ENCODE assay signal across 8 cellular contexts in the genomic region with DNA sequence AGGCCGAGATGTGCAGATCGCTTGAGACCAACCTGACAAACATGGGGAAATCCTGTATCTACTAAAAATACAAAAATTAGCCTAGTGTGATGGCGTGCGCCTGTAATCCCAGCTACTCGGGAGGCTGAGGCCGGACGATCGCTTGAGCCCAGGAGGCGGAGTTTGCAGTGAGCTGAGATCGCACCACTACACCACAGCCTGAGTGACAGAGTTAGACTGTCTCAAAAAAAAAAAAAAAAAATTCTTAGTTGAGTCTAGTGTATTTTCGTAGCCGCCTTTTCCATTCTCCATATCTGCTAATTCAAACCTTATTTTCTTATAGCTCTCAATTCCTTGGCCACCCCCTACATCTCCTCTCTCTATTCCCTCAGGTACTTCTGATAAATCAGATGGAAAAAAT. TPM values are rescaled to one million over a fixed set of nuclear protein-coding genes. Genes with fewer than 3 reads are reported as not detected.
DNase-seq lines count a peak whose midpoint lies in the region; ATAC-seq and TF ChIP-seq lines count a peak whose summit lies in the region.

No MANE protein-coding gene starts in this region.

- H3K9me3 Mint-ChIP-seq in MCF 10A (ENCODE audit: unreplicated experiment): no peaks in the 10 kb centered on the region

- H3K4me1 Mint-ChIP-seq in MCF 10A (ENCODE audit: insufficient read depth, unreplicated experiment): peaks cover 25% of the 10 kb centered on the region

- H3K27me3 ChIP-seq in lung (ENCODE audit: control insufficient read depth, insufficient read depth): no peaks in the 10 kb centered on the region

- H3K9me3 ChIP-seq in SK-N-MC (ENCODE audit: low read depth, low read length) (no peaks in the 10 kb centered on the region), lung (ENCODE audit: control insufficient read depth in 2 of 2, insufficient read depth in 1 of 2, low read length in 1 of 2) (no peaks in the 10 kb centered on the region)

- CTCF ChIA-PET in HEK293T (lab: Yijun Ruan, JAX): interaction anchor here (1.0 kb wide), 1 partner anchor 19 kb away, joined by 4 read pairs; no protein-coding TSS in a partner anchor
- CTCF ChIA-PET in MCF 10A (lab: Yijun Ruan, JAX): interaction anchor here (0.6 to 1.1 kb wide), 4 partner anchors 43 to 1971 kb away, joined by 3 to 5 read pairs (median 3); no protein-coding TSS in a partner anchor

- WGBS in lung, 2 donors: 20 to 24% methylated on average over 12 of the region's 12 CpGs

- peaks cover 46% of the 10 kb centered on the region for H3K36me3 Mint-ChIP-seq in MCF 10A (ENCODE audit: insufficient read depth, unreplicated experiment)

- H3K27ac ChIP-seq in SK-N-MC (no peak overlapping the region), lung (ENCODE audit: low read depth in 1 of 2, low read length in 1 of 2) (peak overlapping the region in 1 of 2 donors; percentile 41)

- TF ChIP-seq CTCF in MCF 10A (IDR thresholded peaks at IDR 0.05; ENCODE audit: unreplicated experiment): no peak
- TF ChIP-seq CTCF in lung (IDR thresholded peaks at IDR 0.05; ENCODE audit: control extremely low read depth, extremely low read depth): no peak

- H3K9ac ChIP-seq in SK-N-MC (ENCODE audit: insufficient read length): peak overlapping the region; percentile 93

- DNase-seq in HEK293T (ENCODE audit: extremely low spot score) (no peak), SK-N-MC (ENCODE audit: low read depth, low spot score) (no peak), MCF 10A (ENCODE audit: unreplicated experiment) (peak; percentile 36), lung (ENCODE audit: low spot score) (no peak), HuH-7 (ENCODE audit: low spot score) (no peak), foreskin melanocyte (no peak)
- peak; percentile 57 for DNase-seq in stimulated activated naive CD8-positive, alpha-beta T cell treated with anti-CD3 and anti-CD28 coated beads, Interleukin-15, Interleukin-2, amounts not matched to agents 100 U/mL and 50 U/mL, for 24 hours

- no TSS peak for BruUV-seq in MCF 10A (replicated peaks; lab: Mats Ljungman, UMichigan)

- intact Hi-C loops in MCF 10A (cut with micrococcal nuclease): no loop called here

- H3K36me3 ChIP-seq in SK-N-MC (ENCODE audit: insufficient read depth, low read length): peaks cover 24% of the 10 kb centered on the region
- no peaks in the 10 kb centered on the region for H3K36me3 ChIP-seq in lung (ENCODE audit: control insufficient read depth in 2 of 2, insufficient read depth in 2 of 2, low read length in 2 of 2)

- no peaks in the 10 kb centered on the region for H3K27me3 Mint-ChIP-seq in MCF 10A (ENCODE audit: insufficient read depth, unreplicated experiment)

- peaks cover 18 to 31% of the 10 kb centered on the region in 2 donors for H3K4me1 ChIP-seq in lung (ENCODE audit: control insufficient read depth in 2 of 2, insufficient read depth in 2 of 2, low read length in 2 of 2)

- peak overlapping the region; percentile 97 for H3K4me3 Mint-ChIP-seq in MCF 10A (ENCODE audit: unreplicated experiment)

- H3K27ac Mint-ChIP-seq in MCF 10A (ENCODE audit: low read depth, unreplicated experiment): peak overlapping the region; percentile 97

- H3K4me3 ChIP-seq in SK-N-MC (peak overlapping the region; percentile 91), lung (peak overlapping the region; percentile 56)

- POLR2A ChIA-PET in HEK293T (lab: Yijun Ruan, JAX): interaction anchor here (0.7 to 4.0 kb wide), 6 partner anchors 10 to 122 kb away, joined by 3 to 46 read pairs (median 6); partner anchors contain the start of gene REST
- POLR2A ChIA-PET in MCF 10A (lab: Yijun Ruan, JAX): interaction anchor here (0.6 to 6.0 kb wide), 28 partner anchors 10 to 1033 kb away, joined by 3 to 165 read pairs (median 5); partner anchors contain the start of genes AASDH, PAICS, PPAT and REST

- ATAC-seq in lung (ENCODE audit: insufficient read depth, low FRiP score): no peak
- peak; percentile 30 for ATAC-seq in stimulated activated naive CD8-positive, alpha-beta T cell treated with anti-CD3 and anti-CD28 coated beads, Interleukin-15, Interleukin-2, amounts not matched to agents 100 U/mL and 50 U/mL, for 24 hours
- no peak for ATAC-seq in HG02610 (IDR thresholded peaks at IDR 0.05; ENCODE audit: unreplicated experiment)

TF ChIP-seq in HEK293T, 16 proteins besides CTCF, POLR2A, EP300 and RAD21:
- TF ChIP-seq, protein P1, sequence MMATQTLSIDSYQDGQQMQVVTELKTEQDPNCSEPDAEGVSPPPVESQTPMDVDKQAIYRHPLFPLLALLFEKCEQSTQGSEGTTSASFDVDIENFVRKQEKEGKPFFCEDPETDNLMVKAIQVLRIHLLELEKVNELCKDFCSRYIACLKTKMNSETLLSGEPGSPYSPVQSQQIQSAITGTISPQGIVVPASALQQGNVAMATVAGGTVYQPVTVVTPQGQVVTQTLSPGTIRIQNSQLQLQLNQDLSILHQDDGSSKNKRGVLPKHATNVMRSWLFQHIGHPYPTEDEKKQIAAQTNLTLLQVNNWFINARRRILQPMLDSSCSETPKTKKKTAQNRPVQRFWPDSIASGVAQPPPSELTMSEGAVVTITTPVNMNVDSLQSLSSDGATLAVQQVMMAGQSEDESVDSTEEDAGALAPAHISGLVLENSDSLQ (IDR thresholded peaks at IDR 0.05): peak; percentile 81
- TF ChIP-seq SUZ12 (IDR thresholded peaks at IDR 0.05): no peak
- no peak for TF ChIP-seq L3MBTL2 (conservative IDR thresholded peaks at IDR 0.05)

RNA-seq across cellular contexts. Expression of gene POLR2B, which starts 1.0 kb away (rescaled TPM):
- total RNA-seq in MCF 10A (2022) (101 and 126 TPM in 2 replicates), lung (100 to 1,000 TPM in 1 of 2 donors, 10 to 100 TPM in 1; 66.2 to 112 TPM)
- polyA plus RNA-seq in lung: 10 to 100 TPM; 23.4 to 39.4 TPM

RNA-seq across cellular contexts. Expression of gene NOA1, which starts 2.3 kb away (rescaled TPM):
- 17.1 and 23.2 TPM in 2 replicates for total RNA-seq in MCF 10A (2022)
- 10 to 100 TPM; 18.7 to 20.2 TPM for total RNA-seq in lung
- 10 to 100 TPM in 1 of 2 donors, 1 to 10 TPM in 1; 5.8 to 11.1 TPM for polyA plus RNA-seq in lung

Comparison
In these comparisons a context has a peak if more than half of its experiments do, and no peak if none do; other contexts are left out.
1. DNase-seq: peak in MCF 10A (single experiment) and stimulated activated naive CD8-positive, alpha-beta T cell treated with anti-CD3 and anti-CD28 coated beads, Interleukin-15, Interleukin-2, amounts not matched to agents 100 U/mL and 50 U/mL, for 24 hours (single experiment); none in HEK293T (single experiment), SK-N-MC (single experiment), lung (single experiment), HuH-7 (single experiment) and foreskin melanocyte (single experiment).